In the genomic region with DNA sequence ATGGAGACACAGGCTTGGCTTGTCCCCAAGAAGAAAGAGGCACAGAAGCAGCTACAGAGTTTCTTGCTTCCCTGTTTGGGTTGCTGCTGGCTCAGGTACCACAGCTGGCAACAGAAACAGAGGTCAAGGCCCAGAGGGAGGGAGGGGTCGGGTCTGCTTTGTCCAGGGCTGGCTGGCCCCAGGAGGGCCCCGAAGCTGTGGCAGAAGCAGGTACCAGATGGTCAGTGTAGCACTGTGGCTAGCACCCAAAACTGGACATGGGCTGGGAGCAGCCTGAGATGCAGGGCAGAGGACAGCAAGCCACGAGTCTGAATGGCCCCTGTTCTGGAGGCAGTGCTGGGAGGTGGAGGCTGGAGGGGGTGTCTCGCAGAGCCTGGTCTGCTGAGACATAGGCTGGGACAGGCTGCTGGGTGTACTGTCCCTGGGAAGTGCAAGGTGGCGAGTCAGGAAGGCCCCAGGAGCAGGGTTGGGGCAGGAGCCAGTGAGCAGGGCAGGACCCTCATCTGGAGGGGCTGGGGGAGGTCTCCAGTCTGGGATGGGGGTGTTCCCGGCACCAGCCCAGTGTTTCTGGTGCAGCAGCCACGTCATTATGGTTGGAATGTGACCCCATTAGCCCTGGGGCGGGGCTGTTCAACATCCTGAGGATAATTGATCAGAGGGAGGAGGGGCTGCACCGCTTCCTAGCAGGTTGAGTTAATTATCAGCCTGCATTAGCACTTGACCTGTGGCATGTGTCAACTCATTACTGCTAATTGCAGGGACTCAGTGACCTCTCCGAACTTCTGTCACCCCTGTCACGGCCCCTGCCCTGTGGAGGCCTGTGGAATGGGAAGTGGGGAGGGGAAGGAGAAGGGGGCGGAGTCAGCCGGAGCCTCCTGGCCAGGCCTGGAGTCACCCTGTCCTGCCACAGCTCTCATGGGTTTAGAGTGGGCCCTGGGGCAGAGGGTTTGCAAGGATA, we compare ENCODE assay signal across 9 cellular contexts. TPM values are rescaled to one million over a fixed set of nuclear protein-coding genes. Genes with fewer than 3 reads are reported as not detected.
A peak's percentile ranks its signal among the peaks of the same experiment; 100 is the strongest.
DNase-seq lines count a peak whose midpoint lies in the region; ATAC-seq and TF ChIP-seq lines count a peak whose summit lies in the region.
"Had no signal": no experiment of that assay in that cellular context is flagged by ENCODE, and none has a peak within 500 bp of the region (broad histone marks: within the 10 kb centered on the region; RNA-seq: fewer than 3 reads in every experiment).

No MANE protein-coding gene starts in this region.

- peak overlapping the region; percentile 87 for H2AK9ac ChIP-seq in IMR-90 (replicated peaks; ENCODE audit: low read depth, low read length, poor library complexity)

- peak overlapping the region; percentile 59 for H2BK20ac ChIP-seq in IMR-90 (ENCODE audit: low read depth, low read length)

- peaks cover 19 to 27% of the 10 kb centered on the region in 2 donors for H3K4me1 Mint-ChIP-seq in effector memory CD8-positive, alpha-beta T cell (ENCODE audit: low read depth in 2 of 2)

- H3K18ac ChIP-seq in IMR-90 (ENCODE audit: low read depth, low read length) = no peak overlapping the region; the same call in 1 of the 2 replicates

- H3K4me3 Mint-ChIP-seq in effector memory CD8-positive, alpha-beta T cell = no peak overlapping the region

- no peak overlapping the region for H3K4me2 ChIP-seq in IMR-90 (ENCODE audit: low read depth, low read length)

- H2BK120ac ChIP-seq in IMR-90 (ENCODE audit: low read depth, low read length) = peak overlapping the region; percentile 84

- 51% methylated on average over 4 of the region's 13 CpGs; no CpG with 5 or more reads in 1 of the 2 experiments for WGBS in IMR-90 (ENCODE audit: extremely low coverage in 2 of 2, insufficient read length in 1 of 2), 2 experiments
- 50 to 56% methylated on average over 13 of the region's 13 CpGs for WGBS in ectodermal cell, 2 experiments

- no peaks in the 10 kb centered on the region for H3K36me3 ChIP-seq in IMR-90 (ENCODE audit: control insufficient read depth, insufficient read depth, low read length)
- H3K36me3 ChIP-seq in ectodermal cell (ENCODE audit: control insufficient read depth, insufficient read depth, low read length) = no peaks in the 10 kb centered on the region
- no peaks in the 10 kb centered on the region for H3K36me3 ChIP-seq in lower lobe of right lung

- no peak for TF ChIP-seq POLR2A in IMR-90 (IDR thresholded peaks at IDR 0.05; ENCODE audit: low read depth, low read length)

- POLR2A ChIA-PET in IMR-90 (lab: Charles Lee; ENCODE audit: unreplicated experiment) = no interaction called here

- ATAC-seq in IMR-90 (ENCODE audit: low read depth) (peak; percentile 30), lower lobe of right lung (peak; percentile 53 to 61), HG02763 (IDR thresholded peaks at IDR 0.05; ENCODE audit: unreplicated experiment) (no peak)
- no peak for ATAC-seq in effector memory CD8-positive, alpha-beta T cell (replicated peaks)

- no peak overlapping the region for H3K27ac Mint-ChIP-seq in effector memory CD8-positive, alpha-beta T cell

- peaks cover 0 to 20% of the 10 kb centered on the region in 2 experiments; a peak in 3 of 4 replicates for H3K79me1 ChIP-seq in IMR-90 (ENCODE audit: low read depth in 1 of 2, low read length in 2 of 2)

- peaks cover 27% of the 10 kb centered on the region for H3K27me3 ChIP-seq in IMR-90 (ENCODE audit: control insufficient read depth, insufficient read depth, low read length)
- H3K27me3 ChIP-seq in ectodermal cell (ENCODE audit: control insufficient read depth, insufficient read depth, low read length, poor library complexity, severe bottlenecking) = no peaks in the 10 kb centered on the region
- H3K27me3 ChIP-seq in lower lobe of right lung (ENCODE audit: low read depth) = no peaks in the 10 kb centered on the region

- H3K9me3 ChIP-seq in IMR-90 (ENCODE audit: control insufficient read depth, insufficient read depth, low read length) (no peaks in the 10 kb centered on the region), ectodermal cell (ENCODE audit: control insufficient read depth, low read length) (no peaks in the 10 kb centered on the region), lower lobe of right lung (no peaks in the 10 kb centered on the region)

- H3K56ac ChIP-seq in IMR-90 (ENCODE audit: extremely low read depth, insufficient read depth, low read length) = no peak overlapping the region

- H3K9me3 Mint-ChIP-seq in effector memory CD8-positive, alpha-beta T cell = no peaks in the 10 kb centered on the region

- intact Hi-C loops in IMR-90 (cut with micrococcal nuclease) = no loop called here
- intact Hi-C loops in lower lobe of right lung (cut with DNase I) = no loop called here

- no peak overlapping the region for H3K23ac ChIP-seq in IMR-90 (ENCODE audit: low read depth, low read length)

- no peaks in the 10 kb centered on the region for H3K36me3 Mint-ChIP-seq in effector memory CD8-positive, alpha-beta T cell (ENCODE audit: insufficient read depth)

- peak overlapping the region; percentile 93; the same call in 1 of the 2 replicates for H2AK5ac ChIP-seq in IMR-90 (ENCODE audit: low read depth, low read length)

- no peak for TF ChIP-seq RAD21 in IMR-90 (IDR thresholded peaks at IDR 0.05; ENCODE audit: low read length)

- peaks cover under 1 to 11% of the 10 kb centered on the region in 2 donors for H3K27me3 Mint-ChIP-seq in effector memory CD8-positive, alpha-beta T cell

- dilution Hi-C loops in IMR-90 (cut with HindIII; ENCODE audit: low sequenced_read_pairs, unreplicated experiment) = no loop called here

- H3K14ac ChIP-seq in IMR-90 (replicated peaks; ENCODE audit: low read depth, low read length) = peak overlapping the region; percentile 9; the same call in 1 of the 2 replicates

- H3K27ac ChIP-seq in IMR-90 (ENCODE audit: insufficient read depth, low read length) (0 out of 2 replicates have a peak overlapping the region, but pooled peaks have one; percentile 3), ectodermal cell (ENCODE audit: insufficient read depth, low read depth, low read length, poor library complexity, severe bottlenecking) (peak overlapping the region; percentile 26), lower lobe of right lung (peak overlapping the region; percentile 91)

- DNase-seq in AG08396 (ENCODE audit: low spot score) (peak; percentile 61), IMR-90 (peak; percentile 1), lower lobe of right lung (peak; percentile 64), putamen (ENCODE audit: low spot score) (no peak), MV-4-11 (lab: John Stamatoyannopoulos, UW) (no peak)
- no peak for DNase-seq in effector memory CD8-positive, alpha-beta T cell

- peak overlapping the region; percentile 84; the same call in 2 of the 3 replicates for H2BK15ac ChIP-seq in IMR-90 (ENCODE audit: low read depth, low read length)

- no TSS peak for BruUV-seq in IMR-90 (replicated peaks; lab: Mats Ljungman, UMichigan)

- H4K5ac ChIP-seq in IMR-90 (ENCODE audit: low read depth, low read length) = peak overlapping the region; percentile 21; the same call in 1 of the 2 replicates

- peak overlapping the region; percentile 86 for H2AFZ ChIP-seq in IMR-90 (replicated peaks; ENCODE audit: low read length, poor library complexity)

- H3K4me3 ChIP-seq in IMR-90 (ENCODE audit: insufficient read depth, low read depth, low read length) = no peak overlapping the region
- H3K4me3 ChIP-seq in ectodermal cell (ENCODE audit: insufficient read depth, low read depth, low read length) = no peak overlapping the region
- no peak overlapping the region for H3K4me3 ChIP-seq in lower lobe of right lung
- H3K4me3 ChIP-seq: skin epidermis had no signal

- peaks cover 18% of the 10 kb centered on the region for H3K9me1 ChIP-seq in IMR-90 (ENCODE audit: insufficient read depth, low read length)

- H4K91ac ChIP-seq in IMR-90 (ENCODE audit: insufficient read depth, low read depth, low read length) = peak overlapping the region; percentile 31

- H4K20me1 ChIP-seq in IMR-90 (ENCODE audit: insufficient read depth, low read length) = no peaks in the 10 kb centered on the region

- H4K8ac ChIP-seq in IMR-90 (ENCODE audit: low read depth in 2 of 2, low read length in 2 of 2) = peak overlapping the region; percentile 55 to 87; a peak in 3 of 4 replicates

- in situ Hi-C loops in IMR-90 (cut with MboI; ENCODE audit: low sequenced_read_pairs) = no loop called here

- peaks cover 20% of the 10 kb centered on the region for H3K4me1 ChIP-seq in IMR-90 (ENCODE audit: control insufficient read depth, insufficient read depth, low read length)
- H3K4me1 ChIP-seq in ectodermal cell (ENCODE audit: control insufficient read depth, insufficient read depth, low read length) = peaks cover 52% of the 10 kb centered on the region
- H3K4me1 ChIP-seq in lower lobe of right lung = peaks cover 50% of the 10 kb centered on the region

- CTCF ChIA-PET in IMR-90 (lab: Yijun Ruan, JAX) = no interaction called here

- H3K9ac ChIP-seq in IMR-90 (ENCODE audit: low read depth, low read length) = no peak overlapping the region

- TF ChIP-seq CTCF in IMR-90 (conservative IDR thresholded peaks at IDR 0.05; ENCODE audit: low read depth, low read length) = no peak
- no peak for TF ChIP-seq CTCF in lower lobe of right lung (IDR thresholded peaks at IDR 0.05)

- H3K4ac ChIP-seq in IMR-90 (ENCODE audit: low read depth, low read length) = peak overlapping the region; percentile 90

- peak overlapping the region; percentile 25 for H2BK5ac ChIP-seq in IMR-90 (ENCODE audit: low read depth, low read length, poor library complexity, severe bottlenecking)

TF ChIP-seq in IMR-90, 13 proteins besides CTCF, POLR2A, EP300 and RAD21 (continues in another document):
- no peak for TF ChIP-seq RFX5 (IDR thresholded peaks at IDR 0.05; ENCODE audit: low read depth, low read length)
- TF ChIP-seq, protein P1, sequence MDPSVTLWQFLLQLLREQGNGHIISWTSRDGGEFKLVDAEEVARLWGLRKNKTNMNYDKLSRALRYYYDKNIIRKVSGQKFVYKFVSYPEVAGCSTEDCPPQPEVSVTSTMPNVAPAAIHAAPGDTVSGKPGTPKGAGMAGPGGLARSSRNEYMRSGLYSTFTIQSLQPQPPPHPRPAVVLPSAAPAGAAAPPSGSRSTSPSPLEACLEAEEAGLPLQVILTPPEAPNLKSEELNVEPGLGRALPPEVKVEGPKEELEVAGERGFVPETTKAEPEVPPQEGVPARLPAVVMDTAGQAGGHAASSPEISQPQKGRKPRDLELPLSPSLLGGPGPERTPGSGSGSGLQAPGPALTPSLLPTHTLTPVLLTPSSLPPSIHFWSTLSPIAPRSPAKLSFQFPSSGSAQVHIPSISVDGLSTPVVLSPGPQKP (IDR thresholded peaks at IDR 0.05; ENCODE audit: borderline replicate concordance, low read depth, low read length) = no peak
- no peak for TF ChIP-seq BHLHE40 (IDR thresholded peaks at IDR 0.05; ENCODE audit: low read depth, low read length)
- 0 out of 2 replicates have a peak, but pooled peaks have one; percentile 12 for TF ChIP-seq MAZ (IDR thresholded peaks at IDR 0.05; ENCODE audit: borderline replicate concordance, low read depth, low read length)

RNA-seq across cellular contexts. Expression of gene CCDC188, which starts 52.6 kb away (rescaled TPM):
- total RNA-seq in IMR-90 (2012; rRNA removed) (not detected in 2 replicates), lower lobe of right lung (0.77 TPM)
- polyA plus RNA-seq in IMR-90 (2012; rRNA removed) = 0.10 and 0.32 TPM in 2 replicates
- 0.09 TPM in 1 of 2 replicates, not detected in the other for polyA plus RNA-seq in IMR-90 (2012; cell fraction: cytosol; rRNA removed)
- polyA plus RNA-seq in IMR-90 (2012; cell fraction: nucleus; rRNA removed; ENCODE audit: low replicate concordance) = 1.7 and 4.3 TPM in 2 replicates
- polyA plus RNA-seq in ectodermal cell (2013, experiment 1 of 4) = not detected
- polyA plus RNA-seq in ectodermal cell (2013, experiment 2 of 4) = not detected
- polyA plus RNA-seq in ectodermal cell (2013, experiment 3 of 4) = not detected
- polyA plus RNA-seq in ectodermal cell (2013, experiment 4 of 4) = 0.41 TPM

Comparison
In these comparisons a context has a peak if more than half of its experiments do, and no peak if none do; other contexts are left out.
1. DNase-seq: peak in AG08396 (single experiment), IMR-90 (single experiment) and lower lobe of right lung (single experiment); none in effector memory CD8-positive, alpha-beta T cell (0 of 3), putamen (single experiment) and MV-4-11 (single experiment).
2. ATAC-seq: peak in IMR-90 (single experiment) and lower lobe of right lung (2 of 2); none in effector memory CD8-positive, alpha-beta T cell (single experiment) and HG02763 (single experiment).
3. H3K27ac ChIP-seq: peak in every context shown above with its lines; median percentile 91 in lower lobe of right lung; 26 in ectodermal cell; 3 in IMR-90.